ENCODE assay signal across 8 cellular contexts in the genomic region with DNA sequence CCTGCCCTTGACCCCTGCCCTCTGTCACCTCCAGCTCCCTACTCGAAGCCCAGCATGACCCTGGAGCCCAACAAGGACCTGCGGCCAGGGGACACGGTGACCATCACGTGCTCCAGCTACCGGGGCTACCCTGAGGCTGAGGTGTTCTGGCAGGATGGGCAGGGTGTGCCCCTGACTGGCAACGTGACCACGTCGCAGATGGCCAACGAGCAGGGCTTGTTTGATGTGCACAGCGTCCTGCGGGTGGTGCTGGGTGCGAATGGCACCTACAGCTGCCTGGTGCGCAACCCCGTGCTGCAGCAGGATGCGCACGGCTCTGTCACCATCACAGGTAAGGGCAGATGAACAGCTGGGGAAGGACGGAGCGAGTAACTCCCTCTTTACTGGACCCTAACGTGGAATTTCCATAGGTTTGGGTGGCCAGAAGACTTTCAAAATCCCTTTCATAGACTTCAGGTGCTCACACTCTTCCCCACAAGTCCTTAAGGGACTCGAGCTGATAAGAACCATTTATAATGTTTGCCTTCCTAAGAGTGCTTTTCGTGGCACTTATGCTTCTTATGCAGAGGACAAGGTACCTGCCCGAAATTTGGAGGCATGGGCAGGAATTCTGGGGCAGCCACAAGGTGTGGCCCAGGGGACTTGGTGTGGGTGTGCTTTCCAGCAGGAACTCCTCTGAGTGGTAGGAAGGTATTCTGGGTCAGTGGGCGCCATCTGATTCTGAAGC. TPM values are rescaled to one million over a fixed set of nuclear protein-coding genes. Genes with fewer than 3 reads are reported as not detected.
DNase-seq lines count a peak whose midpoint lies in the region; ATAC-seq, FAIRE-seq and TF ChIP-seq lines count a peak whose summit lies in the region.
"Not testable (repeated sequence)": the region's sequence is repeated elsewhere in the genome, so short reads cannot be mapped to it uniquely, and the experiment has no call there.
"Had no signal": no experiment of that assay in that cellular context is flagged by ENCODE, and none has a peak within 500 bp of the region (broad histone marks: within the 10 kb centered on the region; RNA-seq: fewer than 3 reads in every experiment).

No MANE protein-coding gene starts in this region.

- peaks cover 23% of the 10 kb centered on the region for H4K20me1 ChIP-seq in K562 (replicated peaks; ENCODE audit: control insufficient read depth, insufficient read depth, low read length)

- TF ChIP-seq EP300 in K562 (IDR thresholded peaks at IDR 0.05; ENCODE audit: low read length) = not testable (repeated sequence)

- 8% methylated on average over 11 of the region's 23 CpGs for WGBS in K562 (ENCODE audit: insufficient coverage, low coverage, missing lambda C conversion rate)
- 72 to 84% methylated on average over 21 to 23 of the region's 23 CpGs for WGBS in lung, 2 donors

- POLR2A ChIA-PET in Panc1 (lab: Charles Lee) = interaction anchor here (0.6 kb wide), 1 partner anchor 29 kb away, joined by 4 read pairs; no protein-coding TSS in a partner anchor
- POLR2A ChIA-PET in K562 (lab: Yijun Ruan, JAX) = interaction anchor here (0.9 kb wide), 1 partner anchor 68 kb away, joined by 3 read pairs; no protein-coding TSS in a partner anchor

- H3K4me2 ChIP-seq in K562 (ENCODE audit: insufficient read depth, low read length) = not testable (repeated sequence)

- not testable (repeated sequence) for DNase-seq in GM12891 (ENCODE audit: insufficient read length, low spot score); Panc1 (ENCODE audit: low read depth, low spot score); K562 (ENCODE audit: extremely low read depth in 1 of 4, low spot score in 3 of 4); left lung; lung (ENCODE audit: low spot score); upper lobe of right lung

- H3K4me1 ChIP-seq in Panc1 (ENCODE audit: control insufficient read depth, insufficient read depth, low read length); K562 (replicated peaks in 1 of 2; ENCODE audit: control insufficient read depth in 2 of 2, insufficient read depth in 2 of 2, low read length in 2 of 2); left lung; lung (ENCODE audit: control insufficient read depth in 2 of 2, insufficient read depth in 2 of 2, low read length in 2 of 2): not testable (repeated sequence)
- peaks cover 13% of the 10 kb centered on the region for H3K4me1 ChIP-seq in upper lobe of right lung

- H3K9me1 ChIP-seq in K562 (ENCODE audit: control insufficient read depth, insufficient read depth, low read length) = not testable (repeated sequence)

- TF ChIP-seq RAD21 in K562 (CRISPR knock-in tag; conservative IDR thresholded peaks at IDR 0.05 in 1 of 2, IDR thresholded peaks at IDR 0.05 in 1 of 2) = not testable (repeated sequence)

- not testable (repeated sequence) for H3K79me2 ChIP-seq in K562 (ENCODE audit: control insufficient read depth, insufficient read depth, low read length)

- ATAC-seq in Panc1 (peak; percentile 19), left lung (peak; percentile 65), lung (ENCODE audit: insufficient read depth, low FRiP score) (peak; percentile 16), upper lobe of right lung (peak; percentile 58)
- ATAC-seq in K562 = not testable (repeated sequence)

- TF ChIP-seq POLR2A in GM12891 (IDR thresholded peaks at IDR 0.05; ENCODE audit: low read depth, low read length); K562 (conservative IDR thresholded peaks at IDR 0.05): not testable (repeated sequence)

- not testable (repeated sequence) for H3K9ac ChIP-seq in K562 (ENCODE audit: insufficient read depth in 1 of 2, low read depth in 2 of 2, low read length in 2 of 2)

- H3K9me3 ChIP-seq in Panc1 (ENCODE audit: control insufficient read depth, insufficient read depth, low read depth, low read length); K562 (replicated peaks; ENCODE audit: control insufficient read depth, insufficient read depth, low read depth, low read length); left lung; lung (ENCODE audit: control insufficient read depth in 2 of 2, insufficient read depth in 1 of 2, low read length in 1 of 2); upper lobe of right lung: not testable (repeated sequence)

- intact Hi-C loops in Panc1 (cut with micrococcal nuclease; ENCODE audit: unreplicated experiment) (loop anchor here (10.0 kb wide), 1 partner anchor 400 kb away; no protein-coding TSS in a partner anchor), K562 (cut with micrococcal nuclease) (loop anchor here (2.0 to 5.0 kb wide), 2 partner anchors 397 to 464 kb away; no protein-coding TSS in a partner anchor), left lung (cut with DNase I) (loop anchor here in 1 of 2 donors (5.0 kb wide), 1 partner anchor 67 kb away; no protein-coding TSS in a partner anchor)
- intact Hi-C loops in upper lobe of right lung (cut with DNase I) = not testable (repeated sequence)

- H3K27ac ChIP-seq in Panc1 (ENCODE audit: low read length); K562 (ENCODE audit: extremely low read depth, low read depth, low read length); lung (ENCODE audit: low read depth in 1 of 2, low read length in 1 of 2); upper lobe of right lung: not testable (repeated sequence)
- H3K27ac ChIP-seq in left lung = peak overlapping the region in 1 of 2 donors; percentile 33

- not testable (repeated sequence) for H3K36me3 ChIP-seq in Panc1 (ENCODE audit: control insufficient read depth, insufficient read depth, low read length); K562 (ENCODE audit: control insufficient read depth, insufficient read depth, low read length)
- peaks cover 0 to 31% of the 10 kb centered on the region in 2 donors for H3K36me3 ChIP-seq in left lung
- H3K36me3 ChIP-seq in lung (ENCODE audit: control insufficient read depth in 2 of 2, insufficient read depth in 2 of 2, low read length in 2 of 2) = peaks cover 0 to 12% of the 10 kb centered on the region in 2 donors
- peaks cover 15% of the 10 kb centered on the region for H3K36me3 ChIP-seq in upper lobe of right lung

- FAIRE-seq in GM12891 (lab: Jason Lieb, UNC) = peak; percentile 89
- not testable (repeated sequence) for FAIRE-seq in K562 (lab: Jason Lieb, UNC)

- H3K27me3 ChIP-seq in Panc1 (ENCODE audit: control insufficient read depth, insufficient read depth, low read length); K562 (ENCODE audit: control insufficient read depth in 2 of 2, insufficient read depth in 2 of 2, low read length in 2 of 2); left lung; lung (ENCODE audit: control insufficient read depth, insufficient read depth); upper lobe of right lung: not testable (repeated sequence)

- CTCF ChIA-PET in Panc1 (lab: Charles Lee) (interaction anchor here (0.6 to 3.0 kb wide), 5 partner anchors 21 to 382 kb away, joined by 3 to 8 read pairs (median 3); no protein-coding TSS in a partner anchor), K562 (lab: Yijun Ruan, JAX; ENCODE audit: low intra/inter-chr PET ratio) (interaction anchor here (1.0 to 2.0 kb wide), 4 partner anchors 68 to 420 kb away, joined by 3 to 12 read pairs (median 4); no protein-coding TSS in a partner anchor)

- in situ Hi-C loops in Panc1 (cut with HindIII; ENCODE audit: low pct_unique_long_range_greater_than_20kb, low sequenced_read_pairs); K562 (cut with MboI): not testable (repeated sequence)

- not testable (repeated sequence) for TF ChIP-seq CTCF in Panc1 (IDR thresholded peaks at IDR 0.05); K562 (IDR thresholded peaks at IDR 0.05 in 2 of 3, conservative IDR thresholded peaks at IDR 0.05 in 1 of 3; ENCODE audit: insufficient read depth in 2 of 3, low read depth in 1 of 3, low read length in 3 of 3); left lung (IDR thresholded peaks at IDR 0.05); lung (IDR thresholded peaks at IDR 0.05; ENCODE audit: control extremely low read depth, extremely low read depth); upper lobe of right lung (IDR thresholded peaks at IDR 0.05)

- not testable (repeated sequence) for BruUV-seq in Panc1 (replicated peaks; lab: Mats Ljungman, UMichigan); K562 (replicated peaks; lab: Mats Ljungman, UMichigan)

- not testable (repeated sequence) for H3K4me3 ChIP-seq in Panc1 (ENCODE audit: low read depth in 2 of 2, low read length in 2 of 2); K562; left lung; lung; upper lobe of right lung

- not testable (repeated sequence) for H2AFZ ChIP-seq in K562 (ENCODE audit: low read depth, low read length)

RNA-seq across cellular contexts. Expression of gene CD276, which starts 20.1 kb away (rescaled TPM):
- 1.2 TPM for polyA plus RNA-seq in GM12891 (2012; ENCODE audit: low read depth, missing spikeins)
- total RNA-seq in Panc1 (2021; ENCODE audit: unreplicated experiment) = 99.1 TPM
- polyA plus RNA-seq in Panc1 (2012; ENCODE audit: insufficient read length) = 156 TPM
- total RNA-seq in K562 (2011; cell fraction: chromatin; rRNA removed; ENCODE audit: low replicate concordance) = 6.8 and 14.8 TPM in 2 replicates
- 10.3 and 17.2 TPM in 2 replicates for total RNA-seq in K562 (2011; cell fraction: nucleolus; rRNA removed)
- total RNA-seq in K562 (2011; cell fraction: nucleoplasm; rRNA removed) = 10.2 and 18.6 TPM in 2 replicates
- 1.2 and 2.4 TPM in 2 replicates for total RNA-seq in K562 (2014; rRNA removed)
- total RNA-seq in K562 (2014; rRNA removed; fragmentation: Illumina TruSeq; extraction: Trizol) = 0.83 and 0.95 TPM in 2 replicates
- total RNA-seq in K562 (2015; rRNA removed; fragmentation: Illumina TruSeq; extraction: Trizol) = 1.7 and 2.4 TPM in 2 replicates
- 3.6 and 5.1 TPM in 2 replicates for total RNA-seq in K562 (2021)
- 2.3 and 7.3 TPM in 2 replicates for polyA plus RNA-seq in K562 (2011; rRNA removed)
- 3.6 and 4.3 TPM in 2 replicates for polyA plus RNA-seq in K562 (2011; cell fraction: cytosol; rRNA removed)
- polyA plus RNA-seq in K562 (2011; cell fraction: nucleus; rRNA removed) = 9.5 and 13.6 TPM in 2 replicates
- 4.8 and 11.7 TPM in 2 replicates for polyA plus RNA-seq in K562 (2012)
- 3.1 and 4.9 TPM in 2 replicates for polyA plus RNA-seq in K562 (2014; fragmentation: Illumina TruSeq; extraction: Trizol)
- polyA plus RNA-seq in K562 (2014; fragmentation: Nextera tagmentation; extraction: Ambion mirVana) = under 1 TPM; 0.11 to 0.29 TPM
- 2.1 and 2.3 TPM in 2 replicates for polyA plus RNA-seq in K562 (2014; rRNA removed)
- polyA minus RNA-seq in K562 (2011; rRNA and poly(A)+ RNA removed) = 1.5 and 3.7 TPM in 2 replicates
- 4.5 and 7.6 TPM in 2 replicates for polyA minus RNA-seq in K562 (2011; cell fraction: cytosol; rRNA and poly(A)+ RNA removed)
- polyA minus RNA-seq in K562 (2011; cell fraction: nucleus; rRNA and poly(A)+ RNA removed) = 2.4 and 3.2 TPM in 2 replicates
- total RNA-seq in left lung = 10 to 100 TPM; 71.9 to 89.5 TPM
- total RNA-seq in lung = 10 to 100 TPM; 39.5 to 71.1 TPM
- polyA plus RNA-seq in lung = 10 to 100 TPM; 33.8 to 34.7 TPM
- total RNA-seq in upper lobe of right lung = 60.8 TPM
- polyA plus RNA-seq: CD4-positive, alpha-beta memory T cell had no signal

RNA-seq across cellular contexts. Expression of gene INSYN1, which starts 48.8 kb away (rescaled TPM):
- not detected for polyA plus RNA-seq in GM12891 (2012; ENCODE audit: low read depth, missing spikeins)
- 2.6 TPM for total RNA-seq in Panc1 (2021; ENCODE audit: unreplicated experiment)
- polyA plus RNA-seq in Panc1 (2012; ENCODE audit: insufficient read length) = 2.0 TPM
- total RNA-seq in K562 (2011; cell fraction: chromatin; rRNA removed; ENCODE audit: low replicate concordance) = not detected in 2 replicates
- total RNA-seq in K562 (2011; cell fraction: nucleolus; rRNA removed) = not detected in 2 replicates
- total RNA-seq in K562 (2011; cell fraction: nucleoplasm; rRNA removed) = not detected in 2 replicates
- not detected in 2 replicates for total RNA-seq in K562 (2014; rRNA removed)
- not detected in 2 replicates for total RNA-seq in K562 (2014; rRNA removed; fragmentation: Illumina TruSeq; extraction: Trizol)
- total RNA-seq in K562 (2015; rRNA removed; fragmentation: Illumina TruSeq; extraction: Trizol) = not detected in 2 replicates
- total RNA-seq in K562 (2021) = not detected in 2 replicates
- polyA plus RNA-seq in K562 (2011; rRNA removed) = not detected in 2 replicates
- polyA plus RNA-seq in K562 (2011; cell fraction: cytosol; rRNA removed) = not detected in 2 replicates
- not detected in 2 replicates for polyA plus RNA-seq in K562 (2011; cell fraction: nucleus; rRNA removed)
- polyA plus RNA-seq in K562 (2012) = 0.01 TPM in 1 of 2 replicates, not detected in the other
- not detected in 2 replicates for polyA plus RNA-seq in K562 (2014; fragmentation: Illumina TruSeq; extraction: Trizol)
- not detected for polyA plus RNA-seq in K562 (2014; fragmentation: Nextera tagmentation; extraction: Ambion mirVana)
- not detected in 2 replicates for polyA plus RNA-seq in K562 (2014; rRNA removed)
- not detected in 2 replicates for polyA minus RNA-seq in K562 (2011; rRNA and poly(A)+ RNA removed)
- polyA minus RNA-seq in K562 (2011; cell fraction: cytosol; rRNA and poly(A)+ RNA removed) = not detected in 2 replicates
- polyA minus RNA-seq in K562 (2011; cell fraction: nucleus; rRNA and poly(A)+ RNA removed) = not detected in 2 replicates
- total RNA-seq in left lung = 10 to 100 TPM in 1 of 2 donors, 1 to 10 TPM in 1; 2.8 to 10.4 TPM
- total RNA-seq in lung = 1 to 10 TPM; 3.1 to 5.6 TPM
- polyA plus RNA-seq in lung = 1 to 10 TPM in 1 of 2 donors, under 1 TPM in 1; 0.86 to 4.9 TPM
- 6.2 TPM for total RNA-seq in upper lobe of right lung
- total RNA-seq: Calu3; CD4-positive, alpha-beta memory T cell had no signal
- polyA plus RNA-seq: CD4-positive, alpha-beta memory T cell had no signal
